In genomic region chr1:229238231-229238630, GRCh38 we compare ENCODE assay signal across 19 cellular contexts.
"Had no signal": no experiment of that assay in that cellular context is flagged by ENCODE, and none has a peak within 500 bp of the region (broad histone marks: within the 10 kb centered on the region; RNA-seq: fewer than 3 reads in every experiment).

No MANE protein-coding gene starts in this region.

- H3K9me3 ChIP-seq: ascending aorta, thyroid gland, vagina had no signal

- H3K4me3 ChIP-seq: ascending aorta, cardiac muscle cell, coronary artery, lung, thyroid gland, vagina had no signal

- H3K27me3 ChIP-seq: ascending aorta, cardiac muscle cell, thyroid gland, vagina had no signal

- H3K4me1 Mint-ChIP-seq: naive thymus-derived CD8-positive, alpha-beta T cell; stimulated activated naive CD8-positive, alpha-beta T cell treated with anti-CD3 and anti-CD28 coated beads, Interleukin-15, amount 100 ng/mL, for 72 hours had no signal

- DNase-seq: activated CD4-positive, alpha-beta T cell treated with anti-CD3 and anti-CD28 coated beads for 48 hours; activated CD8-positive, alpha-beta T cell treated with anti-CD3 and anti-CD28 coated beads, Interleukin-2, amount 10 ng/mL, durations not matched to agents 7 days and 5 days; activated naive CD4-positive, alpha-beta T cell; effector CD8-positive, alpha-beta T cell; erythroblast; left colon; naive thymus-derived CD8-positive, alpha-beta T cell; stimulated activated CD4-positive, alpha-beta T cell treated with anti-CD3 and anti-CD28 coated beads, Interleukin-15, amount 100 ng/mL, for 24 hours; stimulated activated CD4-positive, alpha-beta T cell treated with anti-CD3 and anti-CD28 coated beads, Interleukin-4, amount 100 ng/mL, for 4 hours; stimulated activated naive CD8-positive, alpha-beta T cell treated with anti-CD3 and anti-CD28 coated beads, Interleukin-15, amount 100 ng/mL, for 72 hours had no signal

- H3K27ac ChIP-seq: ascending aorta, cardiac muscle cell, coronary artery, thyroid gland, vagina had no signal

- H3K4me1 ChIP-seq: ascending aorta, thyroid gland had no signal

- H3K4me3 Mint-ChIP-seq: activated CD8-positive, alpha-beta T cell treated with anti-CD3 and anti-CD28 coated beads, Interleukin-2, amount 10 ng/mL, durations not matched to agents 7 days and 5 days; activated T-helper 1 cell treated with anti-CD3 and anti-CD28 coated beads, Interleukin-12 subunit alpha, Interleukin-12 subunit beta, Interleukin-2, Interleukin-4 antibody, amounts not matched to agents 30 ng/mL and 10 ng/mL and 1 ng/mL, durations not matched to agents 14 hours and 24 hours and 36 hours; naive thymus-derived CD8-positive, alpha-beta T cell; stimulated activated naive CD8-positive, alpha-beta T cell treated with anti-CD3 and anti-CD28 coated beads, Interleukin-15, amount 100 ng/mL, for 72 hours; T-helper 1 cell treated with Interleukin-12 subunit alpha and Interleukin-12 subunit beta and Interleukin-4 antibody, amounts not matched to agents 30 μg/mL and 1 μg/mL, for 36 hours; WTC11 had no signal

- H3K27ac Mint-ChIP-seq: activated CD8-positive, alpha-beta T cell treated with anti-CD3 and anti-CD28 coated beads, Interleukin-2, amount 10 ng/mL, durations not matched to agents 7 days and 5 days; activated T-helper 1 cell treated with anti-CD3 and anti-CD28 coated beads, Interleukin-12 subunit alpha, Interleukin-12 subunit beta, Interleukin-2, Interleukin-4 antibody, amounts not matched to agents 30 ng/mL and 10 ng/mL and 1 ng/mL, durations not matched to agents 14 hours and 24 hours and 36 hours; naive thymus-derived CD8-positive, alpha-beta T cell; stimulated activated naive CD8-positive, alpha-beta T cell treated with anti-CD3 and anti-CD28 coated beads, Interleukin-15, amount 100 ng/mL, for 72 hours; T-helper 1 cell treated with Interleukin-12 subunit alpha and Interleukin-12 subunit beta and Interleukin-4 antibody, amounts not matched to agents 30 μg/mL and 1 μg/mL, for 36 hours had no signal

- ATAC-seq: activated CD8-positive, alpha-beta T cell treated with anti-CD3 and anti-CD28 coated beads, Interleukin-2, amount 10 ng/mL, durations not matched to agents 7 days and 5 days; naive thymus-derived CD8-positive, alpha-beta T cell; stimulated activated naive CD8-positive, alpha-beta T cell treated with anti-CD3 and anti-CD28 coated beads, Interleukin-15, amount 100 ng/mL, for 72 hours had no signal

- H3K27me3 Mint-ChIP-seq: stimulated activated naive CD8-positive, alpha-beta T cell treated with anti-CD3 and anti-CD28 coated beads, Interleukin-15, amount 100 ng/mL, for 72 hours had no signal

- H3K36me3 ChIP-seq: ascending aorta, cardiac muscle cell, thyroid gland, vagina had no signal
